ENCODE assay signal across 20 cellular contexts in genomic region chr15:70810916-70811578, GRCh38. TPM values are rescaled to one million over a fixed set of nuclear protein-coding genes. Genes with fewer than 3 reads are reported as not detected.
"Had no signal": no experiment of that assay in that cellular context is flagged by ENCODE, and none has a peak within 500 bp of the region (broad histone marks: within the 10 kb centered on the region; RNA-seq: fewer than 3 reads in every experiment).

No MANE protein-coding gene starts in this region.

- H3K4me1 ChIP-seq: uterus had no signal

- H3K4me3 ChIP-seq: gastroesophageal sphincter, left lung, skin epidermis, tibial nerve, uterus had no signal

- H3K36me3 Mint-ChIP-seq: activated naive CD8-positive, alpha-beta T cell treated with anti-CD3 and anti-CD28 coated beads, Interleukin-2, amount 10 ng/mL, durations not matched to agents 7 days and 5 days; natural killer cell had no signal

- H3K4me3 Mint-ChIP-seq: activated CD4-positive, alpha-beta T cell treated with anti-CD3 and anti-CD28 coated beads, Interleukin-2, amount 10 ng/mL, durations not matched to agents 7 days and 5 days; activated T-helper 1 cell treated with anti-CD3 and anti-CD28 coated beads, Interleukin-12 subunit alpha, Interleukin-12 subunit beta, Interleukin-2, Interleukin-4 antibody, amounts not matched to agents 30 ng/mL and 10 ng/mL and 1 ng/mL, durations not matched to agents 14 hours and 24 hours and 36 hours; effector memory CD8-positive, alpha-beta T cell; natural killer cell; T-helper 2 cell treated with Interferon-gamma antibody and Interleukin-4, amounts not matched to agents 5 μg/mL and 100 μg/mL, for 36 hours had no signal

- DNase-seq: activated CD4-positive, alpha-beta T cell treated with anti-CD3 and anti-CD28 coated beads, Interleukin-2, amount 10 ng/mL, durations not matched to agents 7 days and 5 days; activated CD4-positive, CD25-positive, alpha-beta regulatory T cell; activated naive CD8-positive, alpha-beta T cell treated with anti-CD3 and anti-CD28 coated beads, Interleukin-2, amount 10 ng/mL, durations not matched to agents 7 days and 5 days; aorta; effector memory CD8-positive, alpha-beta T cell; erythroblast; kidney; left lung; mesendoderm; natural killer cell; retina; stimulated activated CD4-positive, alpha-beta T cell treated with anti-CD3 and anti-CD28 coated beads, Interleukin-4, amount 100 ng/mL, for 24 hours; stimulated activated naive CD4-positive, alpha-beta T cell treated with Interleukin-2 at 50 U/mL for 16 hours; substantia nigra; uterus had no signal

- H3K9me3 Mint-ChIP-seq: activated CD4-positive, alpha-beta T cell treated with anti-CD3 and anti-CD28 coated beads, Interleukin-2, amount 10 ng/mL, durations not matched to agents 7 days and 5 days; activated naive CD8-positive, alpha-beta T cell treated with anti-CD3 and anti-CD28 coated beads, Interleukin-2, amount 10 ng/mL, durations not matched to agents 7 days and 5 days; activated T-helper 1 cell treated with anti-CD3 and anti-CD28 coated beads, Interleukin-12 subunit alpha, Interleukin-12 subunit beta, Interleukin-2, Interleukin-4 antibody, amounts not matched to agents 30 ng/mL and 10 ng/mL and 1 ng/mL, durations not matched to agents 14 hours and 24 hours and 36 hours; effector memory CD8-positive, alpha-beta T cell; natural killer cell; T-helper 2 cell treated with Interferon-gamma antibody and Interleukin-4, amounts not matched to agents 5 μg/mL and 100 μg/mL, for 36 hours had no signal

- H3K27ac Mint-ChIP-seq: activated CD4-positive, alpha-beta T cell treated with anti-CD3 and anti-CD28 coated beads, Interleukin-2, amount 10 ng/mL, durations not matched to agents 7 days and 5 days; activated naive CD8-positive, alpha-beta T cell treated with anti-CD3 and anti-CD28 coated beads, Interleukin-2, amount 10 ng/mL, durations not matched to agents 7 days and 5 days; activated T-helper 1 cell treated with anti-CD3 and anti-CD28 coated beads, Interleukin-12 subunit alpha, Interleukin-12 subunit beta, Interleukin-2, Interleukin-4 antibody, amounts not matched to agents 30 ng/mL and 10 ng/mL and 1 ng/mL, durations not matched to agents 14 hours and 24 hours and 36 hours; effector memory CD8-positive, alpha-beta T cell; natural killer cell; T-helper 2 cell treated with Interferon-gamma antibody and Interleukin-4, amounts not matched to agents 5 μg/mL and 100 μg/mL, for 36 hours had no signal

- H3K36me3 ChIP-seq: gastroesophageal sphincter, left lung, tibial nerve, uterus had no signal

- H3K9me3 ChIP-seq: gastroesophageal sphincter, left lung, tibial nerve, uterus had no signal

- H3K27me3 ChIP-seq: gastroesophageal sphincter, tibial nerve, uterus had no signal

- H3K27ac ChIP-seq: gastroesophageal sphincter, left lung, skin epidermis, tibial nerve, uterus had no signal

RNA-seq across cellular contexts. Expression of gene LARP6, which starts 42.9 kb away (rescaled TPM):
- total RNA-seq: activated CD4-positive, alpha-beta T cell treated with anti-CD3 and anti-CD28 coated beads, Interleukin-2, amount 10 ng/mL, durations not matched to agents 7 days and 5 days; activated naive CD8-positive, alpha-beta T cell treated with anti-CD3 and anti-CD28 coated beads, Interleukin-2, amount 10 ng/mL, durations not matched to agents 7 days and 5 days; activated T-helper 1 cell treated with anti-CD3 and anti-CD28 coated beads, Interleukin-12 subunit alpha, Interleukin-12 subunit beta, Interleukin-2, Interleukin-4 antibody, amounts not matched to agents 30 ng/mL and 10 ng/mL and 1 ng/mL, durations not matched to agents 14 hours and 24 hours and 36 hours; natural killer cell had no signal
